Comparison of ENCODE assay signal across 2 cellular contexts in the genomic region with DNA sequence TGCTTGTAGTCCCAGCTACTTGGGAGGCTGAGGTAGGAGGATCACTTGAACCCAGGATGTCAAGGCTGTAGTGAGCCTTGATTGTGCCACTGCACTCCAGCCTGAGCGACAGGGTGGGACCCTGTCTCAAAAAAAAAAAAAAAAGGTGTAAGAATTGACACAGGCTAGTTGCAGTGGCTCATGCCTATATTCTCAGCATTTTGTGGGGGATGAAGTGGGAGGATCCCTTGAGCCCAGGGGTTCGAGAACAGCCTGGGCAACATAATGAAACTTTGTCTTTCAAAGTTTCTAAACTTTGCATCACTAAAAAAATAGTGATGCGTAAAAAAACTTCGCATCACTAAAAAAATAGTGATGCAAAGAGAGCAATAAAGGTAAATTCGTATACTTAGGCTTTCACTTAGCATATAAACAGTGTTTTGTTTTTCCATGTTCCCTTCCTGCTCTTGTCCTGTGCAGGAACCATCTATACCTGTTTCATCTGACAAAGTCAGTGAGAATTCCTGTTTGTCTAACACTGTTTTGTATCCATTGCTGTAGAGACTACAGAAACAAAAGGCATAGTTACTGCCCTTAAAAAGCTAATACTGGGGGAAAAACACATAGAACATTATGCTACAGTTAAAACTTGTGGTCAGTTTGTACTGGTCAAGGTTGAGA.
TF ChIP-seq lines count a peak whose summit lies in the region.

No MANE protein-coding gene starts in this region.

TF ChIP-seq in SK-N-SH treated with all-trans-retinoic acid at 6 μM for 48 hours, 23 proteins besides CTCF, POLR2A, EP300 and RAD21 (continued from another document):
- TF ChIP-seq, protein P1, sequence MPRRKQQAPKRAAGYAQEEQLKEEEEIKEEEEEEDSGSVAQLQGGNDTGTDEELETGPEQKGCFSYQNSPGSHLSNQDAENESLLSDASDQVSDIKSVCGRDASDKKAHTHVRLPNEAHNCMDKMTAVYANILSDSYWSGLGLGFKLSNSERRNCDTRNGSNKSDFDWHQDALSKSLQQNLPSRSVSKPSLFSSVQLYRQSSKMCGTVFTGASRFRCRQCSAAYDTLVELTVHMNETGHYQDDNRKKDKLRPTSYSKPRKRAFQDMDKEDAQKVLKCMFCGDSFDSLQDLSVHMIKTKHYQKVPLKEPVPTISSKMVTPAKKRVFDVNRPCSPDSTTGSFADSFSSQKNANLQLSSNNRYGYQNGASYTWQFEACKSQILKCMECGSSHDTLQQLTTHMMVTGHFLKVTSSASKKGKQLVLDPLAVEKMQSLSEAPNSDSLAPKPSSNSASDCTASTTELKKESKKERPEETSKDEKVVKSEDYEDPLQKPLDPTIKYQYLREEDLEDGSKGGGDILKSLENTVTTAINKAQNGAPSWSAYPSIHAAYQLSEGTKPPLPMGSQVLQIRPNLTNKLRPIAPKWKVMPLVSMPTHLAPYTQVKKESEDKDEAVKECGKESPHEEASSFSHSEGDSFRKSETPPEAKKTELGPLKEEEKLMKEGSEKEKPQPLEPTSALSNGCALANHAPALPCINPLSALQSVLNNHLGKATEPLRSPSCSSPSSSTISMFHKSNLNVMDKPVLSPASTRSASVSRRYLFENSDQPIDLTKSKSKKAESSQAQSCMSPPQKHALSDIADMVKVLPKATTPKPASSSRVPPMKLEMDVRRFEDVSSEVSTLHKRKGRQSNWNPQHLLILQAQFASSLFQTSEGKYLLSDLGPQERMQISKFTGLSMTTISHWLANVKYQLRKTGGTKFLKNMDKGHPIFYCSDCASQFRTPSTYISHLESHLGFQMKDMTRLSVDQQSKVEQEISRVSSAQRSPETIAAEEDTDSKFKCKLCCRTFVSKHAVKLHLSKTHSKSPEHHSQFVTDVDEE (CRISPR knock-in tag; IDR thresholded peaks at IDR 0.05) = no peak
- no peak for TF ChIP-seq ZNF70 (CRISPR knock-in tag; IDR thresholded peaks at IDR 0.05)

TF ChIP-seq in WTC11, 78 proteins besides CTCF, POLR2A, EP300 and RAD21 (continued from another document):
- no peak for TF ChIP-seq ARID4B (CRISPR knock-in tag; IDR thresholded peaks at IDR 0.05; ENCODE audit: borderline replicate concordance)
- no peak for TF ChIP-seq NR2C2 (CRISPR knock-in tag; IDR thresholded peaks at IDR 0.05)
- TF ChIP-seq, protein P2, sequence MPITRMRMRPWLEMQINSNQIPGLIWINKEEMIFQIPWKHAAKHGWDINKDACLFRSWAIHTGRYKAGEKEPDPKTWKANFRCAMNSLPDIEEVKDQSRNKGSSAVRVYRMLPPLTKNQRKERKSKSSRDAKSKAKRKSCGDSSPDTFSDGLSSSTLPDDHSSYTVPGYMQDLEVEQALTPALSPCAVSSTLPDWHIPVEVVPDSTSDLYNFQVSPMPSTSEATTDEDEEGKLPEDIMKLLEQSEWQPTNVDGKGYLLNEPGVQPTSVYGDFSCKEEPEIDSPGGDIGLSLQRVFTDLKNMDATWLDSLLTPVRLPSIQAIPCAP (CRISPR knock-in tag; IDR thresholded peaks at IDR 0.05) = no peak
- TF ChIP-seq FOXJ3 (CRISPR knock-in tag; IDR thresholded peaks at IDR 0.05; ENCODE audit: borderline replicate concordance) = no peak
- no peak for TF ChIP-seq SOX15 (CRISPR knock-in tag; IDR thresholded peaks at IDR 0.05)
- TF ChIP-seq TEAD1 (CRISPR knock-in tag; IDR thresholded peaks at IDR 0.05) = no peak
- no peak for TF ChIP-seq ERG (CRISPR knock-in tag; IDR thresholded peaks at IDR 0.05)
- no peak for TF ChIP-seq PRRX2 (CRISPR knock-in tag; IDR thresholded peaks at IDR 0.05)
- no peak for TF ChIP-seq TP53 (CRISPR knock-in tag; IDR thresholded peaks at IDR 0.05)
- TF ChIP-seq, protein P3, sequence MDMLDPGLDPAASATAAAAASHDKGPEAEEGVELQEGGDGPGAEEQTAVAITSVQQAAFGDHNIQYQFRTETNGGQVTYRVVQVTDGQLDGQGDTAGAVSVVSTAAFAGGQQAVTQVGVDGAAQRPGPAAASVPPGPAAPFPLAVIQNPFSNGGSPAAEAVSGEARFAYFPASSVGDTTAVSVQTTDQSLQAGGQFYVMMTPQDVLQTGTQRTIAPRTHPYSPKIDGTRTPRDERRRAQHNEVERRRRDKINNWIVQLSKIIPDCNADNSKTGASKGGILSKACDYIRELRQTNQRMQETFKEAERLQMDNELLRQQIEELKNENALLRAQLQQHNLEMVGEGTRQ (CRISPR knock-in tag; IDR thresholded peaks at IDR 0.05) = no peak
- TF ChIP-seq ELF4 (CRISPR knock-in tag; IDR thresholded peaks at IDR 0.05; ENCODE audit: low read depth) = no peak
- TF ChIP-seq TCF7 (CRISPR knock-in tag; IDR thresholded peaks at IDR 0.05; ENCODE audit: low read depth) = no peak
- TF ChIP-seq TEAD4 (CRISPR knock-in tag; IDR thresholded peaks at IDR 0.05) = no peak
